Comparison of ENCODE assay signal across 1 cellular context in the genomic region with DNA sequence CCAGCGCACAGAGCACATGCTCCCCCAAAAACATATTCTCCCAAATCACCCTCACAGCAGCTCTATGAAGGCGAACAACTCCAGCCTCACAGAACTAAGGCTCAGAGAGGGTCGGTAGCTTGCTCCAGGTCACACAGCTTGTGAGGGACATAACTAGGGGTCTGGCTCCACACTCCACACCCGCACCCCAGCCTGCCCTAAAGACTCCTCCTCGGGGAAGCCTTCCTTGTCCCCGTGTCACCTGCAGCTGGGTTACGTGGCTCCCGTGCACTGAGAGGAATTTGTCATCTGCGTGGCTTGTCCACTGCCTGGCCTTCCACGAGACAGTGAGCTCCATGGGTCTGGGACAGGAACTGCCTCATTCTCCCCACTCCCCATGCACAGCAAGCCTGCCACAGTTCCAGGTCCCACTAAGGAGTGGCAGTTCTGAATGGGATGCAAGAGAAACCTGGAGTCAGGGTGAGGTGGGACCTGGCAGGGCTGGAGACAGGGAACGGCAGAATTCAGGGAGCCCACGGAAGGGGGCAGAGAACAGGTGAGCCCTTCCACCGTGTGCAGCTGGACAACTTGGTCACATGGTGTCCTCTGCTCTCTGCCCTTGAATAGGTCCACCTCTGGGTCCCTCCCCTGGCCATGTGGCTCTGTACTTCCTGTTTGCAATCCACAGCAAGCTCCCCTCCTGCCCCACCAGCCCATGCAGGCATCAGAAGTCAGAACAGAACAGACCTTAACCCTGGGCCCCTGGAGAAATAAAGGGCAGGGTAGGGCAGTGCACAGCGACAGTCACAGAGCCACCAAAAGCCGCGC.
A peak's percentile ranks its signal among the peaks of the same experiment; 100 is the strongest.
TF ChIP-seq lines count a peak whose summit lies in the region.

No MANE protein-coding gene starts in this region.

TF ChIP-seq in K562, 482 proteins besides CTCF, POLR2A, EP300 and RAD21:
- TF ChIP-seq CHD1 (IDR thresholded peaks at IDR 0.05; ENCODE audit: low read length) (no peak), ZFP36 (IDR thresholded peaks at IDR 0.05; ENCODE audit: low read depth, low read length, partially characterized antibody) (peak; percentile 6), KAT7 (CRISPR knock-in tag; IDR thresholded peaks at IDR 0.05; ENCODE audit: borderline replicate concordance) (no peak)
